ENCODE assay signal across 7 cellular contexts in genomic region chr4:105600256-105600655, GRCh38. TPM values are rescaled to one million over a fixed set of nuclear protein-coding genes. Genes with fewer than 3 reads are reported as not detected.
"Had no signal": no experiment of that assay in that cellular context is flagged by ENCODE, and none has a peak within 500 bp of the region (broad histone marks: within the 10 kb centered on the region; RNA-seq: fewer than 3 reads in every experiment).

No MANE protein-coding gene starts in this region.

- ATAC-seq: K562 had no signal

- H2AFZ ChIP-seq: GM23248 had no signal

- DNase-seq: GM23248, GOT3, H7, HCEC 1CT, IMR-90 had no signal

- H3K9ac ChIP-seq: GM23248 had no signal

- H3K4me3 ChIP-seq: GM23248, K562 had no signal

- H3K27ac ChIP-seq: GM23248 had no signal

RNA-seq across cellular contexts. Expression of gene ARHGEF38, which starts 47.8 kb away (rescaled TPM):
- total RNA-seq: GM23248, H4, H7, IMR-90, K562 had no signal
- polyA plus RNA-seq: GM23248, IMR-90 had no signal
